In the genomic region with DNA sequence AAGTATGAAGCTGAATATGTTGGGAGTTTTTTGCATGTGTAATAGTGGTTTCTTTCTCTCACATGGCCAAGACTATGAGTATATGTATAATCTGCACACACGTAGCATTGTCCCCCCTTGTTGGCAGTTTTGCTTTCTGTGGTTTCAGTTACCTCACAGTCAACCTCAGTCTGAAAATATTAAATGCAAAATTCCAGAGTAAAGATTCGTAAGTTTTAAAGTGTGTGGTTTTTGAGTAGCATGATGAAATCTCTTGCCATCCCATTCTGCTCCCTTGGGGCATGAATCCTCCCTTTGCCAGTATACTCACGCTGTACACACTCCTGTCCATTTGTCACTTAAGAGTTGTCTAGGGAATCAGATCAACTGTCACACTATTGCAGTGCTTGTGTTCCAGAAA, we compare ENCODE assay signal across 13 cellular contexts.
DNase-seq lines count a peak whose midpoint lies in the region; ATAC-seq and TF ChIP-seq lines count a peak whose summit lies in the region.
"Had no signal": no experiment of that assay in that cellular context is flagged by ENCODE, and none has a peak within 500 bp of the region (broad histone marks: within the 10 kb centered on the region; RNA-seq: fewer than 3 reads in every experiment).

No MANE protein-coding gene starts in this region.

- in situ Hi-C loops in IMR-90 (cut with MboI; ENCODE audit: low sequenced_read_pairs) = no loop called here

- 0 out of 2 replicates have a peak overlapping the region, but pooled peaks have one; percentile 17 for H3K14ac ChIP-seq in IMR-90 (replicated peaks; ENCODE audit: low read depth, low read length)

- no peak overlapping the region for H3K18ac ChIP-seq in IMR-90 (ENCODE audit: low read depth, low read length)

- no TSS peak for BruUV-seq in IMR-90 (replicated peaks; lab: Mats Ljungman, UMichigan)

- peak; percentile 50 for DNase-seq in AG04450 (ENCODE audit: low read depth, low spot score)
- peak; percentile 91 for DNase-seq in IMR-90
- peak; percentile 83 for DNase-seq in choroid plexus epithelial cell (ENCODE audit: low read depth)
- no peak for DNase-seq in COR-L47 (lab: John Stamatoyannopoulos, UW)
- DNase-seq in GM10248 (ENCODE audit: extremely low spot score) = no peak
- DNase-seq in activated CD4-positive, alpha-beta T cell treated with anti-CD3 and anti-CD28 coated beads, Interleukin-2, amount 50 U/mL, for 4 hours = no peak
- DNase-seq: activated naive CD4-positive, alpha-beta T cell treated with Interleukin-2 at 50 U/mL for 16 hours; Caco-2 had no signal

- no peaks in the 10 kb centered on the region for H3K79me1 ChIP-seq in IMR-90 (ENCODE audit: low read depth in 1 of 2, low read length in 2 of 2)

- POLR2A ChIA-PET in AG04450 (lab: Yijun Ruan, JAX) (no interaction called here), IMR-90 (lab: Charles Lee; ENCODE audit: unreplicated experiment) (no interaction called here), GM10248 (lab: Yijun Ruan, JAX) (no interaction called here)

- no peak for TF ChIP-seq POLR2A in IMR-90 (IDR thresholded peaks at IDR 0.05; ENCODE audit: low read depth, low read length)

- H4K20me1 ChIP-seq in IMR-90 (ENCODE audit: insufficient read depth, low read length) = no peaks in the 10 kb centered on the region

- H4K5ac ChIP-seq in IMR-90 (ENCODE audit: low read depth, low read length) = no peak overlapping the region

- peaks cover 2% of the 10 kb centered on the region; the same call in 1 of the 2 replicates for H3K4me1 ChIP-seq in IMR-90 (ENCODE audit: control insufficient read depth, insufficient read depth, low read length)
- H3K4me1 ChIP-seq: Caco-2 had no signal

- dilution Hi-C loops in IMR-90 (cut with HindIII; ENCODE audit: low sequenced_read_pairs, unreplicated experiment) = no loop called here

- H2BK5ac ChIP-seq in IMR-90 (ENCODE audit: low read depth, low read length, poor library complexity, severe bottlenecking) = peak overlapping the region; percentile 39

- no peak overlapping the region for H2BK20ac ChIP-seq in IMR-90 (ENCODE audit: low read depth, low read length)

- H3K56ac ChIP-seq in IMR-90 (ENCODE audit: extremely low read depth, insufficient read depth, low read length) = no peak overlapping the region

- no peak overlapping the region for H4K91ac ChIP-seq in IMR-90 (ENCODE audit: insufficient read depth, low read depth, low read length)

- intact Hi-C loops in IMR-90 (cut with micrococcal nuclease) = no loop called here

- ATAC-seq in GM19351 (IDR thresholded peaks at IDR 0.05; ENCODE audit: unreplicated experiment) (peak; percentile 69), IMR-90 (ENCODE audit: low read depth) (peak; percentile 75), HG03342 (IDR thresholded peaks at IDR 0.05; ENCODE audit: unreplicated experiment) (no peak)
- ATAC-seq: esophagus mucosa had no signal

- no peak overlapping the region for H3K23ac ChIP-seq in IMR-90 (ENCODE audit: low read depth, low read length)

- TF ChIP-seq RAD21 in IMR-90 (IDR thresholded peaks at IDR 0.05; ENCODE audit: low read length) = no peak

- H3K4me2 ChIP-seq in IMR-90 (ENCODE audit: low read depth, low read length) = peak overlapping the region; percentile 26; the same call in 1 of the 2 replicates

- peak overlapping the region; percentile 60; the same call in 1 of the 2 replicates for H2BK120ac ChIP-seq in IMR-90 (ENCODE audit: low read depth, low read length)

- no peak overlapping the region for H3K4ac ChIP-seq in IMR-90 (ENCODE audit: low read depth, low read length)

- CTCF ChIA-PET in AG04450 (lab: Charles Lee) = interaction anchor here (0.7 kb wide), 1 partner anchor 26 kb away, joined by 3 read pairs; no protein-coding TSS in a partner anchor
- CTCF ChIA-PET in IMR-90 (lab: Yijun Ruan, JAX) = no interaction called here
- CTCF ChIA-PET in GM10248 (lab: Yijun Ruan, JAX) = no interaction called here

- H4K8ac ChIP-seq in IMR-90 (ENCODE audit: low read depth in 2 of 2, low read length in 2 of 2) = peak overlapping the region in 1 of 2 experiments; percentile 14; a peak in 1 of 4 replicates

- H3K27me3 ChIP-seq in AG04450 (ENCODE audit: control insufficient read depth, insufficient read depth, low read length) = no peaks in the 10 kb centered on the region
- H3K27me3 ChIP-seq in IMR-90 (ENCODE audit: control insufficient read depth, insufficient read depth, low read length) = no peaks in the 10 kb centered on the region

- H3K9me3 ChIP-seq in AG04450 (ENCODE audit: control insufficient read depth, insufficient read depth, low read length) (no peaks in the 10 kb centered on the region), IMR-90 (ENCODE audit: control insufficient read depth, insufficient read depth, low read length) (no peaks in the 10 kb centered on the region)
- H3K9me3 ChIP-seq: Caco-2 had no signal

- H3K27ac ChIP-seq in AG04450 (ENCODE audit: low read depth, low read length) = no peak overlapping the region
- H3K27ac ChIP-seq in IMR-90 (ENCODE audit: insufficient read depth, low read length) = no peak overlapping the region
- H3K27ac ChIP-seq: HL-60, skin epidermis had no signal

- H2BK15ac ChIP-seq in IMR-90 (ENCODE audit: low read depth, low read length) = no peak overlapping the region

- no peak overlapping the region for H2AK5ac ChIP-seq in IMR-90 (ENCODE audit: low read depth, low read length)

- no peak overlapping the region for H3K9ac ChIP-seq in IMR-90 (ENCODE audit: low read depth, low read length)

- no CpG with 5 or more reads among the region's 3 CpGs for WGBS in IMR-90 (ENCODE audit: extremely low coverage in 2 of 2, insufficient read length in 1 of 2), 2 experiments

- H3K4me3 ChIP-seq in AG04450 (ENCODE audit: low read depth, low read length) = no peak overlapping the region
- H3K4me3 ChIP-seq in IMR-90 (ENCODE audit: insufficient read depth, low read depth, low read length) = no peak overlapping the region
- H3K4me3 ChIP-seq in choroid plexus epithelial cell (ENCODE audit: low read depth, low read length) = no peak overlapping the region
- H3K4me3 ChIP-seq: skin epidermis had no signal

- no peaks in the 10 kb centered on the region for H3K9me1 ChIP-seq in IMR-90 (ENCODE audit: insufficient read depth, low read length)

- H2AK9ac ChIP-seq in IMR-90 (replicated peaks; ENCODE audit: low read depth, low read length, poor library complexity) = no peak overlapping the region

- TF ChIP-seq CTCF in AG04450 (IDR thresholded peaks at IDR 0.05; ENCODE audit: low read depth, low read length) (no peak), IMR-90 (conservative IDR thresholded peaks at IDR 0.05; ENCODE audit: low read depth, low read length) (no peak), choroid plexus epithelial cell (conservative IDR thresholded peaks at IDR 0.05; ENCODE audit: low read depth, low read length) (no peak), GM10248 (IDR thresholded peaks at IDR 0.05; ENCODE audit: control extremely low read depth, extremely low read depth, low read depth, missing control alignments) (no peak)

- H2AFZ ChIP-seq in IMR-90 (replicated peaks; ENCODE audit: low read length, poor library complexity) = no peak overlapping the region

- no peaks in the 10 kb centered on the region for H3K36me3 ChIP-seq in IMR-90 (ENCODE audit: control insufficient read depth, insufficient read depth, low read length)

TF ChIP-seq in IMR-90, 13 proteins besides CTCF, POLR2A, EP300 and RAD21:
- TF ChIP-seq CEBPB (IDR thresholded peaks at IDR 0.05; ENCODE audit: low read depth, low read length) (peak; percentile 84), MAFK (IDR thresholded peaks at IDR 0.05; ENCODE audit: low read depth, low read length) (peak; percentile 33; the same call in 1 of the 2 replicates), USF2 (IDR thresholded peaks at IDR 0.05; ENCODE audit: low read depth, low read length) (no peak)
TF ChIP-seq in IMR-90: peak in this region for 2.

Comparison
In these comparisons a context has a peak if more than half of its experiments do, and no peak if none do; other contexts are left out.
1. DNase-seq: peak in AG04450 (single experiment), IMR-90 (single experiment) and choroid plexus epithelial cell (single experiment); none in COR-L47 (single experiment), GM10248 (single experiment) and activated CD4-positive, alpha-beta T cell treated with anti-CD3 and anti-CD28 coated beads, Interleukin-2, amount 50 U/mL, for 4 hours (0 of 2).